Comparison of ENCODE assay signal across 1 cellular context in genomic region chr6:44250718-44251123, GRCh38.
TF ChIP-seq lines count a peak whose summit lies in the region.

No MANE protein-coding gene starts in this region.

TF ChIP-seq in HepG2, 621 proteins besides CTCF, POLR2A, EP300 and RAD21:
- TF ChIP-seq CBFB (CRISPR knock-in tag; IDR thresholded peaks at IDR 0.05) (no peak), RBFOX2 (IDR thresholded peaks at IDR 0.05; ENCODE audit: low read depth, low read length) (peak; percentile 61), ZNF674 (CRISPR knock-in tag; IDR thresholded peaks at IDR 0.05; ENCODE audit: low read depth) (no peak), SSRP1 (CRISPR knock-in tag; IDR thresholded peaks at IDR 0.05) (0 out of 2 replicates have a peak, but pooled peaks have one; percentile 24), ZNF567 (CRISPR knock-in tag; IDR thresholded peaks at IDR 0.05; ENCODE audit: borderline replicate concordance) (no peak), AGO1 (IDR thresholded peaks at IDR 0.05; ENCODE audit: low read depth, low read length, poor library complexity, severe bottlenecking) (peak; percentile 85), POLR2AphosphoS2 (IDR thresholded peaks at IDR 0.05; ENCODE audit: low read depth, low read length) (peak; percentile 83), ZNF747 (CRISPR knock-in tag; IDR thresholded peaks at IDR 0.05; ENCODE audit: borderline replicate concordance) (no peak), AGO2 (optimal IDR thresholded peaks at IDR 0.05; ENCODE audit: low read depth, low read length) (peak; percentile 46), PBX3 (CRISPR knock-in tag; IDR thresholded peaks at IDR 0.05; ENCODE audit: borderline replicate concordance) (no peak), SOX13 (IDR thresholded peaks at IDR 0.05) (no peak), SOX13 (CRISPR knock-in tag; conservative IDR thresholded peaks at IDR 0.05 in 1 of 2, IDR thresholded peaks at IDR 0.05 in 1 of 2) (no peak), ZNF562 (CRISPR knock-in tag; IDR thresholded peaks at IDR 0.05; ENCODE audit: borderline replicate concordance) (no peak), ZBTB8A (CRISPR knock-in tag; IDR thresholded peaks at IDR 0.05; ENCODE audit: borderline replicate concordance, low read depth) (no peak), GATA4 (IDR thresholded peaks at IDR 0.05; ENCODE audit: borderline replicate concordance, low read depth) (0 out of 2 replicates have a peak, but pooled peaks have one; percentile 7)
TF ChIP-seq in HepG2: peak in this region for 6.
